21 cellular contexts compared by ENCODE assay signal in the genomic region with DNA sequence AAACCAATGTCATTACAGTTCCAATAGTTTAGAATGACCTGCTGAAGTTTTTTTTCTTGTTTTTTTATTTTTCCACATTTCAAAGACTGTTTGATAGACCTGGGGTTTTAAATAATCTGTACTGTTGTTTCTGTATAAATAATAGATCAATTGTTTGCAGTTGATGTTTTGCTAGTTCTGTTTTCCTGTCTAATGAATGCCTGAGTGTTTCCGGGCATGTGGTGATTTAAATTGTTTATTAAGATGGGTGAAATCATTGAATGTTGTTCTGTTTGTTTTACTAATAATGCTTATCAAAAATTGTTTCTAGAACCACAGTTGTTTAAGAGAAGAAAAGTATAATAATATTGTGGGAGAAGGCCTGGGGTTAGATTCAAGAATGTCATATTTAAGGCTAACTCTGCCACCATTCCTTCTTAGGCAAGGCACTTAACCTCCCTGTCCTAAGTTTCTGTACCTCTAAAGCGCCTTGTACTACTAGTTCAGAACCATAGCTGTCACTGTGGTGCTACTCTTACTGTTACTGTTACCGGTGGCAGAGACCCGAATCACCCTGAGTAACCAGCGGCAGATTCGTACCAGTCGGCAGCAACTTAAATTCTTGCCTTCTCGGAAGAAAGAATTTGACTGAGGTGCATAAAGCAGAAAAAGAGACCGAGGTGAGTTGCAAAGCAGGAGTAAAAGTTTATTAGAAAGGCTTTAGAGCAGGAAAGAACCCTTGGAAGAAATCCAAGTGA.
DNase-seq lines count a peak whose midpoint lies in the region; TF ChIP-seq lines count a peak whose summit lies in the region.
"Had no signal": no experiment of that assay in that cellular context is flagged by ENCODE, and none has a peak within 500 bp of the region (broad histone marks: within the 10 kb centered on the region; RNA-seq: fewer than 3 reads in every experiment).

No MANE protein-coding gene starts in this region.

- H3K4me3 ChIP-seq in H7 (ENCODE audit: insufficient read depth, low read depth, low read length) (no peak overlapping the region), dorsolateral prefrontal cortex (no peak overlapping the region), spleen (no peak overlapping the region)
- H3K4me3 ChIP-seq: BLaER1 had no signal

- H3K9me3 Mint-ChIP-seq in CD14-positive monocyte, result peaks cover 0 to 2% (median 0%) of the 10 kb centered on the region in 7 donors
- H3K9me3 Mint-ChIP-seq: CD8-positive, alpha-beta T cell; H9 had no signal

- peak overlapping the region in 58 of 59 donors; percentile 59 to 95 (median 88) for H3K27ac ChIP-seq in dorsolateral prefrontal cortex
- peak overlapping the region; percentile 88 for H3K27ac ChIP-seq in layer of hippocampus (ENCODE audit: low read depth, low read length)
- H3K27ac ChIP-seq in spleen, result no peak overlapping the region
- H3K27ac ChIP-seq: BLaER1 had no signal

- no peaks in the 10 kb centered on the region for H3K9me3 ChIP-seq in spleen
- H3K9me3 ChIP-seq: BLaER1 had no signal

- H3K27me3 Mint-ChIP-seq in CD14-positive monocyte (ENCODE audit: low read depth in 3 of 3), result no peaks in the 10 kb centered on the region

- H3K36me3 Mint-ChIP-seq in CD14-positive monocyte, result no peaks in the 10 kb centered on the region
- H3K36me3 Mint-ChIP-seq: CD8-positive, alpha-beta T cell had no signal

- H3K4me1 ChIP-seq in spleen, result no peaks in the 10 kb centered on the region
- H3K4me1 ChIP-seq: BLaER1 had no signal

- TF ChIP-seq CTCF in dorsolateral prefrontal cortex (IDR thresholded peaks at IDR 0.05 in 54 of 56, conservative IDR thresholded peaks at IDR 0.05 in 2 of 56; ENCODE audit: low read depth in 1 of 56, partially characterized antibody in 56 of 56), result peak in 2 of 56 donors; percentile 8 to 24
- TF ChIP-seq CTCF in CD14-positive monocyte (IDR thresholded peaks at IDR 0.05), result no peak
- TF ChIP-seq CTCF in spleen (IDR thresholded peaks at IDR 0.05 in 8 of 11, conservative IDR thresholded peaks at IDR 0.05 in 3 of 11), result no peak

- H3K27ac Mint-ChIP-seq in CD14-positive monocyte, result no peak overlapping the region
- H3K27ac Mint-ChIP-seq: CD8-positive, alpha-beta T cell; HFFc6 had no signal

- no peak overlapping the region for H3K4me3 Mint-ChIP-seq in CD14-positive monocyte
- H3K4me3 Mint-ChIP-seq: CD8-positive, alpha-beta T cell; H9; HFFc6 had no signal

- WGBS in spleen, 5 donors, result 79 to 91% (median 88%) methylated on average over 9 of the region's 9 CpGs

- TF ChIP-seq POLR2A in spleen (IDR thresholded peaks at IDR 0.05), result no peak

- intact Hi-C loops in dorsolateral prefrontal cortex (cut with DNase I), result no loop called here
- intact Hi-C loops in CD14-positive monocyte (cut with micrococcal nuclease), result no loop called here
- intact Hi-C loops in spleen (cut with DNase I; ENCODE audit: low total_unique reads), result no loop called here

- H3K27me3 ChIP-seq in H7 (ENCODE audit: control insufficient read depth, insufficient read depth, low read length) (no peaks in the 10 kb centered on the region), dorsolateral prefrontal cortex (no peaks in the 10 kb centered on the region), layer of hippocampus (ENCODE audit: control insufficient read depth, insufficient read depth, low read length) (no peaks in the 10 kb centered on the region), spleen (replicated peaks in 1 of 7) (no peaks in the 10 kb centered on the region)
- H3K27me3 ChIP-seq: BLaER1 had no signal

- peak; percentile 2 for DNase-seq in H7
- no peak for DNase-seq in dorsolateral prefrontal cortex
- DNase-seq in superior temporal gyrus (ENCODE audit: extremely low spot score), result peak; percentile 78
- no peak for DNase-seq in NCI-H446 (lab: John Stamatoyannopoulos, UW)
- DNase-seq in CD14-positive monocyte (ENCODE audit: low spot score), result no peak
- DNase-seq in spleen, result no peak
- no peak for DNase-seq in DMS153 (lab: John Stamatoyannopoulos, UW)
- DNase-seq: Calu3; CD8-positive, alpha-beta T cell; H9; HFFc6; KBM-7; MM.1S; NCI-H1048; NCI-H1436; NCI-H1930; NCI-H2227 treated with DMSO at 0.1 percent for 48 hours; NCI-H524; NCI-H82 had no signal

- no peaks in the 10 kb centered on the region for H3K4me1 Mint-ChIP-seq in CD14-positive monocyte
- H3K4me1 Mint-ChIP-seq: H9 had no signal

- no peaks in the 10 kb centered on the region for H3K36me3 ChIP-seq in H7 (replicated peaks; ENCODE audit: control insufficient read depth, insufficient read depth, low read length)
- H3K36me3 ChIP-seq in spleen, result no peaks in the 10 kb centered on the region
- H3K36me3 ChIP-seq: BLaER1 had no signal

Comparison
In these comparisons a context has a peak if more than half of its experiments do, and no peak if none do; other contexts are left out.
1. DNase-seq: peak in H7 (single experiment) and superior temporal gyrus (single experiment); none in dorsolateral prefrontal cortex (0 of 10), NCI-H446 (0 of 2), CD14-positive monocyte (single experiment), spleen (single experiment) and DMS153 (single experiment).
2. H3K27ac ChIP-seq: peak in dorsolateral prefrontal cortex (58 of 59) and layer of hippocampus (single experiment); none in spleen (0 of 8).